In genomic region chrY:7837046-7837445, GRCh38 we compare ENCODE assay signal across 19 cellular contexts.
"Had no signal": no experiment of that assay in that cellular context is flagged by ENCODE, and none has a peak within 500 bp of the region (broad histone marks: within the 10 kb centered on the region; RNA-seq: fewer than 3 reads in every experiment).

No MANE protein-coding gene starts in this region.

- H3K9ac ChIP-seq: neural progenitor cell had no signal

- H3K36me3 ChIP-seq: cardiac muscle cell, left ventricle myocardium inferior, neural progenitor cell, suprapubic skin, vagina had no signal

- H3K27ac ChIP-seq: cardiac muscle cell, dorsolateral prefrontal cortex, left ventricle myocardium inferior, neural progenitor cell, suprapubic skin, vagina had no signal

- H2AFZ ChIP-seq: neural progenitor cell had no signal

- H3K4me1 ChIP-seq: left ventricle myocardium inferior, neural progenitor cell, suprapubic skin, vagina had no signal

- H3K27me3 ChIP-seq: cardiac muscle cell, dorsolateral prefrontal cortex, neural progenitor cell, suprapubic skin, vagina had no signal

- H3K4me2 ChIP-seq: neural progenitor cell, smooth muscle cell had no signal

- DNase-seq: activated CD4-positive, alpha-beta T cell treated with anti-CD3 and anti-CD28 coated beads, Interleukin-2, amount 10 ng/mL, durations not matched to agents 24 days and 14 days; activated CD4-positive, CD25-positive, alpha-beta regulatory T cell; activated naive CD4-positive, alpha-beta T cell; activated naive CD8-positive, alpha-beta T cell treated with anti-CD3 and anti-CD28 coated beads for 36 hours; amniotic stem cell; dorsolateral prefrontal cortex; left ventricle myocardium inferior; mammary epithelial cell; naive B cell; right cardiac atrium; stimulated activated CD4-positive, alpha-beta T cell treated with anti-CD3 and anti-CD28 coated beads, Interleukin-4, amount 100 ng/mL, for 1 hour; stimulated activated naive CD8-positive, alpha-beta T cell treated with anti-CD3 and anti-CD28 coated beads, Interleukin-15, amount 100 ng/mL, for 72 hours; T-cell; trophoblast cell had no signal

- H3K4me3 ChIP-seq: cardiac muscle cell, dorsolateral prefrontal cortex, left ventricle myocardium inferior, neural progenitor cell, smooth muscle cell, suprapubic skin, vagina had no signal

- ATAC-seq: right cardiac atrium; stimulated activated naive CD8-positive, alpha-beta T cell treated with anti-CD3 and anti-CD28 coated beads, Interleukin-15, amount 100 ng/mL, for 72 hours; T-cell had no signal

- H3K9me3 ChIP-seq: left ventricle myocardium inferior, suprapubic skin, vagina had no signal
